Comparison of ENCODE assay signal across 8 cellular contexts in genomic region chr1:45569962-45570581, GRCh38. TPM values are rescaled to one million over a fixed set of nuclear protein-coding genes. Genes with fewer than 3 reads are reported as not detected.
A peak's percentile ranks its signal among the peaks of the same experiment; 100 is the strongest.
DNase-seq lines count a peak whose midpoint lies in the region; ATAC-seq lines count a peak whose summit lies in the region.

No MANE protein-coding gene starts in this region.

- peak; percentile 74 for DNase-seq in DMS53 treated with DMSO at 0.1 percent for 48 hours (lab: John Stamatoyannopoulos, UW; ENCODE audit: unreplicated experiment)
- DNase-seq in NCI-H2171 treated with DMSO at 0.1 percent for 48 hours (lab: John Stamatoyannopoulos, UW): peak; percentile 70
- peak; percentile 59 for DNase-seq in activated CD4-positive, CD25-positive, alpha-beta regulatory T cell treated with anti-CD3 and anti-CD28 coated beads, Interleukin-2, amount 50 U/mL, for 16 hours (ENCODE audit: low read depth, low spot score)
- DNase-seq in central memory CD4-positive, alpha-beta T cell: peak; percentile 70
- peak; percentile 55 to 60 for DNase-seq in left colon
- peak; percentile 63 for DNase-seq in stimulated activated CD4-positive, alpha-beta T cell treated with anti-CD3 and anti-CD28 coated beads, Interleukin-4, amount 100 ng/mL, for 1 hour

- intact Hi-C loops in left colon (cut with DNase I, micrococcal nuclease): loop anchor here (5.0 to 10.0 kb wide), 3 partner anchors 55 to 213 kb away; no protein-coding TSS in a partner anchor

- ATAC-seq in HG02642 (IDR thresholded peaks at IDR 0.05; ENCODE audit: poor library complexity, unreplicated experiment) (peak; percentile 64), left colon (peak; percentile 85), GM21526 (IDR thresholded peaks at IDR 0.05; ENCODE audit: low FRiP score, unreplicated experiment) (no peak)

RNA-seq across cellular contexts. Expression of gene NASP, which starts 13.8 kb away (rescaled TPM):
- total RNA-seq in left colon: 10 to 100 TPM; 41.3 to 48.7 TPM

RNA-seq across cellular contexts. Expression of gene AKR1A1, which starts 19.4 kb away (rescaled TPM):
- 100 to 1,000 TPM; 186 to 220 TPM for total RNA-seq in left colon

RNA-seq across cellular contexts. Expression of gene PRDX1, which starts 48.4 kb away (rescaled TPM):
- 100 to 1,000 TPM; 286 to 299 TPM for total RNA-seq in left colon

RNA-seq across cellular contexts. Expression of gene CCDC17, which starts 53.8 kb away (rescaled TPM):
- total RNA-seq in left colon: 1 to 10 TPM; 2.8 to 5.6 TPM
